Comparison of ENCODE assay signal across 2 cellular contexts in the genomic region with DNA sequence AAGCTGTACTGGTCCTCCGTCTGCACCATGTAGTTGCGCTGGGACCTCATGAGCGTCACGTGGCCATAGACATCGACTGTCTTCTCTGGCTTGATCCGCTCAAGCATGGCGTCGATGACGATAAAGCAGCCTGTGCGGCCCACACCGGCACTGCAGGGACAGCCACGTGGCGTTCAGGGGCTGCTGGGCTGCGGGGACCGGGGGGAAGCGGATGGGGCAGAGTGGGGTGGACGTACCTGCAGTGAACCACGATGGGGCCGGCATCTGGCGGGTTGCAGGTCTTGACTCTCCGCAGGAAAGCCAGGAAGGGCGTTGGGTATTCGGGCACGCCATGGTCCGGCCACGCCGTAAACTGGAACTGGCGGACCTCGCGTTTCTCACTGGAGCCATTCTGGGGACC.
TF ChIP-seq lines count a peak whose summit lies in the region.

No MANE protein-coding gene starts in this region.

TF ChIP-seq in IMR-90, 13 proteins besides CTCF, POLR2A, EP300 and RAD21:
- TF ChIP-seq MXI1 (IDR thresholded peaks at IDR 0.05; ENCODE audit: borderline replicate concordance, low read depth, low read length) (no peak), CHD1 (IDR thresholded peaks at IDR 0.05; ENCODE audit: low read depth, low read length) (no peak), SMC3 (IDR thresholded peaks at IDR 0.05; ENCODE audit: low read depth, low read length) (no peak), MAFK (IDR thresholded peaks at IDR 0.05; ENCODE audit: low read depth, low read length) (no peak), RFX5 (IDR thresholded peaks at IDR 0.05; ENCODE audit: low read depth, low read length) (no peak), MAZ (IDR thresholded peaks at IDR 0.05; ENCODE audit: borderline replicate concordance, low read depth, low read length) (no peak), RCOR1 (IDR thresholded peaks at IDR 0.05; ENCODE audit: insufficient replicate concordance, low read length) (no peak), CEBPB (IDR thresholded peaks at IDR 0.05; ENCODE audit: low read depth, low read length) (no peak), BHLHE40 (IDR thresholded peaks at IDR 0.05; ENCODE audit: low read depth, low read length) (no peak), NFE2L2 (IDR thresholded peaks at IDR 0.05; ENCODE audit: low read depth, low read length) (no peak), FOS (IDR thresholded peaks at IDR 0.05; ENCODE audit: low read depth, low read length) (no peak)
- TF ChIP-seq, protein P1, sequence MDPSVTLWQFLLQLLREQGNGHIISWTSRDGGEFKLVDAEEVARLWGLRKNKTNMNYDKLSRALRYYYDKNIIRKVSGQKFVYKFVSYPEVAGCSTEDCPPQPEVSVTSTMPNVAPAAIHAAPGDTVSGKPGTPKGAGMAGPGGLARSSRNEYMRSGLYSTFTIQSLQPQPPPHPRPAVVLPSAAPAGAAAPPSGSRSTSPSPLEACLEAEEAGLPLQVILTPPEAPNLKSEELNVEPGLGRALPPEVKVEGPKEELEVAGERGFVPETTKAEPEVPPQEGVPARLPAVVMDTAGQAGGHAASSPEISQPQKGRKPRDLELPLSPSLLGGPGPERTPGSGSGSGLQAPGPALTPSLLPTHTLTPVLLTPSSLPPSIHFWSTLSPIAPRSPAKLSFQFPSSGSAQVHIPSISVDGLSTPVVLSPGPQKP (IDR thresholded peaks at IDR 0.05; ENCODE audit: borderline replicate concordance, low read depth, low read length) = no peak
- TF ChIP-seq, protein P2, sequence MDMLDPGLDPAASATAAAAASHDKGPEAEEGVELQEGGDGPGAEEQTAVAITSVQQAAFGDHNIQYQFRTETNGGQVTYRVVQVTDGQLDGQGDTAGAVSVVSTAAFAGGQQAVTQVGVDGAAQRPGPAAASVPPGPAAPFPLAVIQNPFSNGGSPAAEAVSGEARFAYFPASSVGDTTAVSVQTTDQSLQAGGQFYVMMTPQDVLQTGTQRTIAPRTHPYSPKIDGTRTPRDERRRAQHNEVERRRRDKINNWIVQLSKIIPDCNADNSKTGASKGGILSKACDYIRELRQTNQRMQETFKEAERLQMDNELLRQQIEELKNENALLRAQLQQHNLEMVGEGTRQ (IDR thresholded peaks at IDR 0.05; ENCODE audit: low read depth, low read length) = no peak

TF ChIP-seq in H1, 55 proteins besides CTCF, POLR2A, EP300 and RAD21:
- TF ChIP-seq EZH2 (IDR thresholded peaks at IDR 0.05; ENCODE audit: low read depth, low read length, severe bottlenecking) = no peak
- TF ChIP-seq SIN3A (conservative IDR thresholded peaks at IDR 0.05 in 1 of 2, IDR thresholded peaks at IDR 0.05 in 1 of 2; ENCODE audit: low read depth in 1 of 2, low read length in 2 of 2) = no peak
- TF ChIP-seq RBBP5 (IDR thresholded peaks at IDR 0.05; ENCODE audit: borderline replicate concordance, low read depth, low read length) = no peak
- TF ChIP-seq HDAC2 (IDR thresholded peaks at IDR 0.05; ENCODE audit: borderline replicate concordance in 1 of 2, low read depth in 2 of 2, low read length in 2 of 2) = no peak
- TF ChIP-seq SP4 (IDR thresholded peaks at IDR 0.05; ENCODE audit: low read length) = no peak
- no peak for TF ChIP-seq CBX5 (IDR thresholded peaks at IDR 0.05; ENCODE audit: low read depth, low read length)
- TF ChIP-seq GABPA (IDR thresholded peaks at IDR 0.05; ENCODE audit: borderline replicate concordance, insufficient read depth, low read length) = no peak
- TF ChIP-seq POU5F1 (IDR thresholded peaks at IDR 0.05; ENCODE audit: low read depth, low read length) = no peak
- TF ChIP-seq CREB1 (IDR thresholded peaks at IDR 0.05) = no peak
- no peak for TF ChIP-seq CBX8 (IDR thresholded peaks at IDR 0.05; ENCODE audit: borderline replicate concordance, low read depth, low read length)
- no peak for TF ChIP-seq TBP (IDR thresholded peaks at IDR 0.05; ENCODE audit: low read depth, low read length)
- no peak for TF ChIP-seq JUND (IDR thresholded peaks at IDR 0.05; ENCODE audit: low read length)
- no peak for TF ChIP-seq TCF12 (IDR thresholded peaks at IDR 0.05; ENCODE audit: low read depth, low read length)
- TF ChIP-seq MAFK (IDR thresholded peaks at IDR 0.05; ENCODE audit: low read depth, low read length) = no peak
